ENCODE assay signal across 22 cellular contexts in genomic region chr3:8660781-8661180, GRCh38. TPM values are rescaled to one million over a fixed set of nuclear protein-coding genes. Genes with fewer than 3 reads are reported as not detected.
DNase-seq lines count a peak whose midpoint lies in the region; ATAC-seq and TF ChIP-seq lines count a peak whose summit lies in the region.
"Had no signal": no experiment of that assay in that cellular context is flagged by ENCODE, and none has a peak within 500 bp of the region (broad histone marks: within the 10 kb centered on the region; RNA-seq: fewer than 3 reads in every experiment).

No MANE protein-coding gene starts in this region.

- CTCF ChIA-PET in SK-N-SH (lab: Yijun Ruan, JAX) = interaction anchor here (0.8 to 5.0 kb wide), 3 partner anchors 8 to 109 kb away, joined by 3 to 35 read pairs (median 4); partner anchors contain the start of gene OXTR

- no peak overlapping the region for H2AK5ac ChIP-seq in mesendoderm (ENCODE audit: low read length)

- no peak for TF ChIP-seq CTCF in SK-N-SH (IDR thresholded peaks at IDR 0.05)
- TF ChIP-seq CTCF in endodermal cell (conservative IDR thresholded peaks at IDR 0.05) = peak; percentile 23
- no peak for TF ChIP-seq CTCF in thyroid gland (IDR thresholded peaks at IDR 0.05)

- no peak for TF ChIP-seq POLR2A in thyroid gland (IDR thresholded peaks at IDR 0.05)

- no peaks in the 10 kb centered on the region for H4K20me1 ChIP-seq in SK-N-SH (ENCODE audit: insufficient read depth)

- H3K9me3 ChIP-seq in SK-N-SH (no peaks in the 10 kb centered on the region), endodermal cell (ENCODE audit: control insufficient read depth, low read length) (no peaks in the 10 kb centered on the region), thyroid gland (no peaks in the 10 kb centered on the region)
- H3K9me3 ChIP-seq: body of pancreas, uterus had no signal

- TF ChIP-seq RAD21 in SK-N-SH (IDR thresholded peaks at IDR 0.05; ENCODE audit: low read length) = no peak

- peak overlapping the region; percentile 76 for H2BK5ac ChIP-seq in mesendoderm (ENCODE audit: low read length)

- H3K27me3 Mint-ChIP-seq in endodermal cell (ENCODE audit: insufficient read depth) = no peaks in the 10 kb centered on the region
- peaks cover 20% of the 10 kb centered on the region for H3K27me3 Mint-ChIP-seq in activated T-helper 2 cell treated with anti-CD3 and anti-CD28 coated beads, Interferon-gamma antibody, Interleukin-2, Interleukin-4, amounts not matched to agents 10 μg/mL and 5 μg/mL and 100 μg/mL, durations not matched to agents 14 hours and 24 hours and 36 hours (ENCODE audit: low read depth)

- H3K4me1 ChIP-seq in SK-N-SH (ENCODE audit: control insufficient read depth in 1 of 2, insufficient read depth in 2 of 2, low read depth in 1 of 2, low read length in 1 of 2) (peaks cover 19 to 65% of the 10 kb centered on the region in 2 experiments), endodermal cell (ENCODE audit: control insufficient read depth, insufficient read depth, low read length) (peaks cover 17% of the 10 kb centered on the region), mesendoderm (ENCODE audit: control insufficient read depth, low read depth, low read length) (peaks cover 9% of the 10 kb centered on the region), thyroid gland (peaks cover 20 to 29% of the 10 kb centered on the region in 2 donors)
- H3K4me1 ChIP-seq: uterus had no signal

- no peak for ATAC-seq in SK-N-SH treated with all-trans-retinoic acid at 6 μM for 48 hours
- ATAC-seq: activated T-helper 17 cell treated with anti-CD3 and anti-CD28 coated beads, Interleukin-2, amount 50 U/mL, for 72 hours; body of pancreas had no signal

- peak overlapping the region; percentile 68 to 96 for H3K27ac ChIP-seq in SK-N-SH (ENCODE audit: low read depth in 2 of 2, low read length in 1 of 2)
- H3K27ac ChIP-seq in endodermal cell (ENCODE audit: low read depth, low read length) = peak overlapping the region; percentile 56
- peak overlapping the region; percentile 40 for H3K27ac ChIP-seq in mesendoderm (ENCODE audit: low read depth, low read length)
- peak overlapping the region in 2 of 3 donors; percentile 38 to 87 for H3K27ac ChIP-seq in thyroid gland
- H3K27ac ChIP-seq: 22Rv1, body of pancreas, epithelial cell of prostate, RWPE1, uterus had no signal

- POLR2A ChIA-PET in SK-N-SH (lab: Yijun Ruan, JAX) = no interaction called here

- H3K9me3 Mint-ChIP-seq in endodermal cell = no peaks in the 10 kb centered on the region
- no peaks in the 10 kb centered on the region for H3K9me3 Mint-ChIP-seq in activated T-helper 2 cell treated with anti-CD3 and anti-CD28 coated beads, Interferon-gamma antibody, Interleukin-2, Interleukin-4, amounts not matched to agents 10 μg/mL and 5 μg/mL and 100 μg/mL, durations not matched to agents 14 hours and 24 hours and 36 hours
- H3K9me3 Mint-ChIP-seq: activated naive CD8-positive, alpha-beta T cell treated with anti-CD3 and anti-CD28 coated beads for 36 hours; activated T-helper 17 cell treated with anti-CD3 and anti-CD28 coated beads, Interleukin-2, amount 50 U/mL, for 72 hours; dendritic cell treated with granulocyte-macrophage colony-stimulating factor and Interleukin-4, amounts not matched to agents 40 ng/mL and 50 ng/mL, for 4 days had no signal

- H3K4me3 ChIP-seq in SK-N-SH (ENCODE audit: low read depth in 2 of 2, low read length in 1 of 2) (no peak overlapping the region), endodermal cell (ENCODE audit: low read length) (peak overlapping the region; percentile 60), mesendoderm (ENCODE audit: low read length) (no peak overlapping the region), thyroid gland (replicated peaks in 1 of 3) (no peak overlapping the region)
- H3K4me3 ChIP-seq: body of pancreas, uterus had no signal

- no peak overlapping the region for H2AFZ ChIP-seq in SK-N-SH (ENCODE audit: low read depth)

- WGBS in SK-N-SH (ENCODE audit: low lambda C conversion rate) = 93% methylated on average over 4 of the region's 4 CpGs
- 71 to 72% methylated on average over 4 of the region's 4 CpGs for whole genome bisulfite sequencing in endodermal cell (ENCODE audit: insufficient coverage in 1 of 2, insufficient read length in 1 of 2), 2 experiments
- no CpG with 5 or more reads among the region's 4 CpGs for WGBS in mesendoderm (ENCODE audit: extremely low coverage, insufficient coverage, low lambda C conversion rate)
- WGBS in thyroid gland, 2 donors = 32 to 44% methylated on average over 4 of the region's 4 CpGs

- peak overlapping the region; percentile 91 for H3K27ac Mint-ChIP-seq in endodermal cell
- no peak overlapping the region for H3K27ac Mint-ChIP-seq in activated T-helper 2 cell treated with anti-CD3 and anti-CD28 coated beads, Interferon-gamma antibody, Interleukin-2, Interleukin-4, amounts not matched to agents 10 μg/mL and 5 μg/mL and 100 μg/mL, durations not matched to agents 14 hours and 24 hours and 36 hours
- H3K27ac Mint-ChIP-seq: activated naive CD8-positive, alpha-beta T cell treated with anti-CD3 and anti-CD28 coated beads for 36 hours; activated T-helper 17 cell treated with anti-CD3 and anti-CD28 coated beads, Interleukin-2, amount 50 U/mL, for 72 hours; dendritic cell treated with granulocyte-macrophage colony-stimulating factor and Interleukin-4, amounts not matched to agents 40 ng/mL and 50 ng/mL, for 4 days; nephron progenitor cell had no signal

- peaks cover 24% of the 10 kb centered on the region for H3F3A ChIP-seq in SK-N-SH (replicated peaks; ENCODE audit: insufficient read depth)

- H3K4me2 ChIP-seq in SK-N-SH (peak overlapping the region; percentile 56; the same call in 1 of the 2 replicates), mesendoderm (ENCODE audit: low read length) (no peak overlapping the region)

- H4K8ac ChIP-seq in mesendoderm (ENCODE audit: low read depth, low read length) = no peak overlapping the region

- no peak overlapping the region for H2BK15ac ChIP-seq in mesendoderm (replicated peaks; ENCODE audit: low read depth)

- peak overlapping the region; percentile 3 for H3K4me3 Mint-ChIP-seq in endodermal cell
- no peak overlapping the region for H3K4me3 Mint-ChIP-seq in activated T-helper 2 cell treated with anti-CD3 and anti-CD28 coated beads, Interferon-gamma antibody, Interleukin-2, Interleukin-4, amounts not matched to agents 10 μg/mL and 5 μg/mL and 100 μg/mL, durations not matched to agents 14 hours and 24 hours and 36 hours (ENCODE audit: low read depth)
- H3K4me3 Mint-ChIP-seq: activated naive CD8-positive, alpha-beta T cell treated with anti-CD3 and anti-CD28 coated beads for 36 hours; activated T-helper 17 cell treated with anti-CD3 and anti-CD28 coated beads, Interleukin-2, amount 50 U/mL, for 72 hours; dendritic cell treated with granulocyte-macrophage colony-stimulating factor and Interleukin-4, amounts not matched to agents 40 ng/mL and 50 ng/mL, for 4 days; nephron progenitor cell had no signal

- no peak overlapping the region for H3K23ac ChIP-seq in mesendoderm (ENCODE audit: low read length)

- H3K79me2 ChIP-seq in SK-N-SH (ENCODE audit: insufficient read depth) (no peaks in the 10 kb centered on the region), mesendoderm (ENCODE audit: control insufficient read depth, insufficient read depth, low read length) (no peaks in the 10 kb centered on the region)

- no peak for TF ChIP-seq EP300 in SK-N-SH (IDR thresholded peaks at IDR 0.05; ENCODE audit: borderline replicate concordance in 1 of 2, low read depth in 1 of 2, low read length in 1 of 2)

- peaks cover 62% of the 10 kb centered on the region for H3K4me1 Mint-ChIP-seq in endodermal cell
- no peaks in the 10 kb centered on the region for H3K4me1 Mint-ChIP-seq in activated T-helper 2 cell treated with anti-CD3 and anti-CD28 coated beads, Interferon-gamma antibody, Interleukin-2, Interleukin-4, amounts not matched to agents 10 μg/mL and 5 μg/mL and 100 μg/mL, durations not matched to agents 14 hours and 24 hours and 36 hours (ENCODE audit: low read depth)
- H3K4me1 Mint-ChIP-seq: activated naive CD8-positive, alpha-beta T cell treated with anti-CD3 and anti-CD28 coated beads for 36 hours; activated T-helper 17 cell treated with anti-CD3 and anti-CD28 coated beads, Interleukin-2, amount 50 U/mL, for 72 hours had no signal

- peak overlapping the region; percentile 41 for H3K4ac ChIP-seq in mesendoderm (ENCODE audit: low read depth, low read length)

- peak overlapping the region; percentile 22 for H3K56ac ChIP-seq in mesendoderm (ENCODE audit: low read length)

- peak overlapping the region; percentile 62 for H2BK120ac ChIP-seq in mesendoderm (ENCODE audit: low read depth, low read length)

- H3K79me1 ChIP-seq in mesendoderm (ENCODE audit: low read length) = no peaks in the 10 kb centered on the region

- no peaks in the 10 kb centered on the region for H3K27me3 ChIP-seq in SK-N-SH (ENCODE audit: insufficient read depth)
- no peaks in the 10 kb centered on the region for H3K27me3 ChIP-seq in endodermal cell (ENCODE audit: control insufficient read depth, insufficient read depth, low read length, poor library complexity, severe bottlenecking)
- H3K27me3 ChIP-seq in mesendoderm (ENCODE audit: insufficient read depth, low read length, poor library complexity) = no peaks in the 10 kb centered on the region
- H3K27me3 ChIP-seq in thyroid gland = no peaks in the 10 kb centered on the region
- H3K27me3 ChIP-seq: body of pancreas, uterus had no signal

- H3K9ac ChIP-seq in SK-N-SH (peak overlapping the region; percentile 27; the same call in 1 of the 2 replicates), endodermal cell (ENCODE audit: extremely low read depth, low read length, poor library complexity, severe bottlenecking) (peak overlapping the region; percentile 17), mesendoderm (ENCODE audit: low read length) (no peak overlapping the region)

- no peak overlapping the region for H4K5ac ChIP-seq in mesendoderm (ENCODE audit: low read length)

- DNase-seq in SK-N-SH = no peak
- DNase-seq in endodermal cell = peak; percentile 56
- DNase-seq in mesendoderm = no peak
- DNase-seq in thyroid gland = peak in 1 of 2 donors; percentile 10
- DNase-seq in activated T-helper 2 cell treated with anti-CD3 and anti-CD28 coated beads, Interferon-gamma antibody, Interleukin-2, Interleukin-4, amounts not matched to agents 10 μg/mL and 5 μg/mL and 100 μg/mL, durations not matched to agents 14 hours and 24 hours and 36 hours (ENCODE audit: low spot score) = no peak
- DNase-seq in stimulated activated CD4-positive, alpha-beta T cell treated with anti-CD3 and anti-CD28 coated beads, Interleukin-4, amount 100 ng/mL, for 24 hours = no peak
- DNase-seq in NCI-H526 treated with DMSO at 0.1 percent for 48 hours (lab: John Stamatoyannopoulos, UW) = no peak
- DNase-seq: activated CD4-positive, alpha-beta T cell treated with anti-CD3 and anti-CD28 coated beads for 4 hours; activated naive CD8-positive, alpha-beta T cell treated with anti-CD3 and anti-CD28 coated beads for 36 hours; body of pancreas; NCI-H1436 treated with DMSO at 0.1 percent for 48 hours; NCI-H2171; NCI-H524 treated with DMSO at 0.1 percent for 48 hours; nephron progenitor cell; uterus had no signal

- H3K18ac ChIP-seq in mesendoderm (ENCODE audit: low read length) = no peak overlapping the region

- H3K36me3 Mint-ChIP-seq in endodermal cell (ENCODE audit: low read depth) = peaks cover 4% of the 10 kb centered on the region
- no peaks in the 10 kb centered on the region for H3K36me3 Mint-ChIP-seq in activated T-helper 2 cell treated with anti-CD3 and anti-CD28 coated beads, Interferon-gamma antibody, Interleukin-2, Interleukin-4, amounts not matched to agents 10 μg/mL and 5 μg/mL and 100 μg/mL, durations not matched to agents 14 hours and 24 hours and 36 hours (ENCODE audit: low read depth)
- H3K36me3 Mint-ChIP-seq: activated naive CD8-positive, alpha-beta T cell treated with anti-CD3 and anti-CD28 coated beads for 36 hours had no signal

- H3K36me3 ChIP-seq in SK-N-SH (replicated peaks in 1 of 2; ENCODE audit: control insufficient read depth in 1 of 2, insufficient read depth in 2 of 2, low read length in 1 of 2) (no peaks in the 10 kb centered on the region), endodermal cell (ENCODE audit: control insufficient read depth, insufficient read depth, low read length) (peaks cover 6% of the 10 kb centered on the region), mesendoderm (ENCODE audit: control insufficient read depth, insufficient read depth, low read length) (no peaks in the 10 kb centered on the region), thyroid gland (no peaks in the 10 kb centered on the region)
- H3K36me3 ChIP-seq: uterus had no signal

- no peaks in the 10 kb centered on the region for H3K9me2 ChIP-seq in SK-N-SH

- intact Hi-C loops in thyroid gland (cut with DNase I) = no loop called here
- intact Hi-C loops in activated T-helper 2 cell treated with anti-CD3 and anti-CD28 coated beads, Interferon-gamma antibody, Interleukin-2, Interleukin-4, amounts not matched to agents 10 μg/mL and 5 μg/mL and 100 μg/mL, durations not matched to agents 14 hours and 24 hours and 36 hours (cut with micrococcal nuclease) = no loop called here

RNA-seq across cellular contexts. Expression of gene SSUH2, which starts 16.2 kb away (rescaled TPM):
- 0.18 and 0.26 TPM in 2 replicates for polyA plus RNA-seq in SK-N-SH (2012; rRNA removed)
- polyA plus RNA-seq in SK-N-SH (2012; cell fraction: cytosol; rRNA removed) = 0.10 and 0.30 TPM in 2 replicates
- polyA plus RNA-seq in SK-N-SH (2012; cell fraction: nucleus; rRNA removed) = 0.75 and 1.1 TPM in 2 replicates
- total RNA-seq in endodermal cell (1 to 10 TPM; 5.3 to 7.9 TPM), thyroid gland (1 to 10 TPM in 1 of 4 donors, under 1 TPM in 2, not detected in 1; 0.11 to 1.0 (median 0.42) TPM)
- polyA plus RNA-seq in endodermal cell (2013, experiment 1 of 2) = 19.1 TPM
- polyA plus RNA-seq in endodermal cell (2013, experiment 2 of 2) = 22.6 TPM
- 0.25 TPM for polyA plus RNA-seq in mesendoderm (2013, experiment 1 of 2)
- polyA plus RNA-seq in mesendoderm (2013, experiment 2 of 2) = 0.25 TPM
- total RNA-seq in activated T-helper 2 cell treated with anti-CD3 and anti-CD28 coated beads, Interferon-gamma antibody, Interleukin-2, Interleukin-4, amounts not matched to agents 10 μg/mL and 5 μg/mL and 100 μg/mL, durations not matched to agents 14 hours and 24 hours and 36 hours = 0.18 TPM in 1 of 2 replicates, not detected in the other
- total RNA-seq: kidney epithelial cell had no signal
